1 cellular context compared by ENCODE assay signal in genomic region chr19:38975214-38975860, GRCh38.
A peak's percentile ranks its signal among the peaks of the same experiment; 100 is the strongest.
TF ChIP-seq lines count a peak whose summit lies in the region.

Gene FBXO17, minus strand, starts transcription at chr19:38975742. Its CDS starts 25,423 bp downstream, at chr19:38950319.

TF ChIP-seq in HepG2, 621 proteins besides CTCF, POLR2A, EP300 and RAD21 (continued from another document and continues in another):
- TF ChIP-seq CAMTA2 (CRISPR knock-in tag; IDR thresholded peaks at IDR 0.05; ENCODE audit: borderline replicate concordance) (no peak), TFDP1 (CRISPR knock-in tag; IDR thresholded peaks at IDR 0.05; ENCODE audit: borderline replicate concordance) (no peak; the same call in 1 of the 2 replicates), ISL2 (CRISPR knock-in tag; IDR thresholded peaks at IDR 0.05) (no peak), SP5 (CRISPR knock-in tag; IDR thresholded peaks at IDR 0.05; ENCODE audit: borderline replicate concordance, low read depth) (0 out of 2 replicates have a peak, but pooled peaks have one; percentile 16), TARDBP (CRISPR knock-in tag; IDR thresholded peaks at IDR 0.05) (no peak), SALL1 (CRISPR knock-in tag; IDR thresholded peaks at IDR 0.05) (peak; percentile 27; the same call in 1 of the 2 replicates), FOXP1 (IDR thresholded peaks at IDR 0.05) (no peak), FOXP1 (CRISPR knock-in tag; IDR thresholded peaks at IDR 0.05) (no peak), KLF15 (CRISPR knock-in tag; IDR thresholded peaks at IDR 0.05; ENCODE audit: borderline replicate concordance) (no peak), ZNF639 (CRISPR knock-in tag; conservative IDR thresholded peaks at IDR 0.05) (no peak), FLYWCH1 (CRISPR knock-in tag; IDR thresholded peaks at IDR 0.05) (no peak), ZNF75D (CRISPR knock-in tag; IDR thresholded peaks at IDR 0.05; ENCODE audit: borderline replicate concordance) (0 out of 2 replicates have a peak, but pooled peaks have one; percentile 42), STAT5B (CRISPR knock-in tag; IDR thresholded peaks at IDR 0.05) (no peak), FOSL1 (CRISPR knock-in tag; IDR thresholded peaks at IDR 0.05; ENCODE audit: borderline replicate concordance) (no peak), FOXC1 (CRISPR knock-in tag; IDR thresholded peaks at IDR 0.05; ENCODE audit: borderline replicate concordance) (no peak), ZSCAN21 (CRISPR knock-in tag; IDR thresholded peaks at IDR 0.05; ENCODE audit: borderline replicate concordance) (peak; percentile 14; the same call in 1 of the 2 replicates), ZNF180 (CRISPR knock-in tag; IDR thresholded peaks at IDR 0.05; ENCODE audit: borderline replicate concordance, low read depth) (no peak), ZFP37 (CRISPR knock-in tag; IDR thresholded peaks at IDR 0.05; ENCODE audit: borderline replicate concordance) (0 out of 2 replicates have a peak, but pooled peaks have one; percentile 12), SPEN (CRISPR knock-in tag; IDR thresholded peaks at IDR 0.05; ENCODE audit: low read depth) (no peak; the same call in 1 of the 2 replicates), HNRNPK (IDR thresholded peaks at IDR 0.05; ENCODE audit: low read depth, low read length, poor library complexity, severe bottlenecking) (no peak), ARID4A (CRISPR knock-in tag; IDR thresholded peaks at IDR 0.05; ENCODE audit: borderline replicate concordance) (peak; percentile 79), ZNF784 (CRISPR knock-in tag; IDR thresholded peaks at IDR 0.05; ENCODE audit: borderline replicate concordance) (peak; percentile 66; the same call in 1 of the 2 replicates), MED8 (CRISPR knock-in tag; IDR thresholded peaks at IDR 0.05; ENCODE audit: insufficient replicate concordance) (no peak), ZNF44 (CRISPR knock-in tag; IDR thresholded peaks at IDR 0.05) (0 out of 2 replicates have a peak, but pooled peaks have one; percentile 56), SRSF9 (IDR thresholded peaks at IDR 0.05; ENCODE audit: borderline replicate concordance, insufficient read depth, low read depth, low read length, poor library complexity, severe bottlenecking) (no peak), SRY (CRISPR knock-in tag; IDR thresholded peaks at IDR 0.05) (peak; percentile 42), ZGPAT (CRISPR knock-in tag; IDR thresholded peaks at IDR 0.05) (peak; percentile 43; the same call in 1 of the 2 replicates), NAIF1 (CRISPR knock-in tag; IDR thresholded peaks at IDR 0.05; ENCODE audit: borderline replicate concordance) (no peak), ZC3H13 (CRISPR knock-in tag; IDR thresholded peaks at IDR 0.05) (peak; percentile 48; the same call in 1 of the 2 replicates), KAT2B (IDR thresholded peaks at IDR 0.05; ENCODE audit: borderline replicate concordance, low read depth, low read length) (no peak), RBAK (CRISPR knock-in tag; IDR thresholded peaks at IDR 0.05) (no peak), TAF1 (CRISPR knock-in tag; IDR thresholded peaks at IDR 0.05) (peak; percentile 33; the same call in 1 of the 2 replicates), NFE2L2 (IDR thresholded peaks at IDR 0.05; ENCODE audit: low read length) (no peak), POLR2AphosphoS2 (IDR thresholded peaks at IDR 0.05; ENCODE audit: low read depth, low read length) (no peak), PATZ1 (CRISPR knock-in tag; IDR thresholded peaks at IDR 0.05) (peak; percentile 16; the same call in 1 of the 2 replicates), ZMAT3 (CRISPR knock-in tag; conservative IDR thresholded peaks at IDR 0.05) (peak; percentile 95), KDM1A (CRISPR knock-in tag; IDR thresholded peaks at IDR 0.05) (no peak), BRCA1 (CRISPR knock-in tag; IDR thresholded peaks at IDR 0.05) (no peak; the same call in 1 of the 2 replicates), DZIP1 (CRISPR knock-in tag; IDR thresholded peaks at IDR 0.05) (no peak), RELA (CRISPR knock-in tag; IDR thresholded peaks at IDR 0.05) (no peak), ZBTB34 (CRISPR knock-in tag; IDR thresholded peaks at IDR 0.05) (no peak), ZNF713 (CRISPR knock-in tag; IDR thresholded peaks at IDR 0.05) (no peak), ZBTB49 (CRISPR knock-in tag; IDR thresholded peaks at IDR 0.05; ENCODE audit: borderline replicate concordance) (no peak), ZSCAN30 (CRISPR knock-in tag; IDR thresholded peaks at IDR 0.05) (no peak), CC2D1A (CRISPR knock-in tag; IDR thresholded peaks at IDR 0.05) (no peak), ASH2L (IDR thresholded peaks at IDR 0.05; ENCODE audit: insufficient read length, low read depth, low read length) (peak; percentile 8)
